Comparison of ENCODE assay signal across 19 cellular contexts in genomic region chr10:63605568-63605967, GRCh38.
DNase-seq lines count a peak whose midpoint lies in the region; TF ChIP-seq lines count a peak whose summit lies in the region.
"Had no signal": no experiment of that assay in that cellular context is flagged by ENCODE, and none has a peak within 500 bp of the region (broad histone marks: within the 10 kb centered on the region; RNA-seq: fewer than 3 reads in every experiment).

No MANE protein-coding gene starts in this region.

- no peaks in the 10 kb centered on the region for H3K4me1 Mint-ChIP-seq in endothelial cell (ENCODE audit: unreplicated experiment)

- no peaks in the 10 kb centered on the region for H3K79me2 ChIP-seq in Karpas-422 (ENCODE audit: low read length)

- TF ChIP-seq CTCF in astrocyte of the spinal cord (IDR thresholded peaks at IDR 0.05; ENCODE audit: low read depth, low read length) (no peak), endothelial cell (IDR thresholded peaks at IDR 0.05; ENCODE audit: unreplicated experiment) (no peak)

- no peak overlapping the region for H3K27ac ChIP-seq in Karpas-422 (ENCODE audit: low read length)
- H3K27ac ChIP-seq: BLaER1, right atrium auricular region, SJCRH30, VCaP had no signal

- no peaks in the 10 kb centered on the region for H3K9me3 Mint-ChIP-seq in endothelial cell (ENCODE audit: unreplicated experiment)
- H3K9me3 Mint-ChIP-seq: activated naive CD8-positive, alpha-beta T cell treated with anti-CD3 and anti-CD28 coated beads, Interleukin-2, amount 10 ng/mL, durations not matched to agents 7 days and 5 days; dendritic cell treated with granulocyte-macrophage colony-stimulating factor and Interleukin-4, amounts not matched to agents 40 ng/mL and 50 ng/mL, for 4 days; naive B cell; stimulated activated naive B cell treated with anti-CD40 and anti-IgM and Interleukin-4, amounts not matched to agents 10 μg/mL and 1 μg/mL and 100 μg/mL, for 72 hours had no signal

- H3K36me3 ChIP-seq in Karpas-422 (ENCODE audit: insufficient read depth, low read length) = no peaks in the 10 kb centered on the region
- H3K36me3 ChIP-seq: right atrium auricular region, SJCRH30 had no signal

- no peaks in the 10 kb centered on the region for H4K20me1 ChIP-seq in Karpas-422 (ENCODE audit: insufficient read depth, low read depth, low read length)
- H4K20me1 ChIP-seq: BLaER1 had no signal

- H3K4me3 Mint-ChIP-seq in endothelial cell (ENCODE audit: unreplicated experiment) = no peak overlapping the region
- H3K4me3 Mint-ChIP-seq: activated naive CD8-positive, alpha-beta T cell treated with anti-CD3 and anti-CD28 coated beads, Interleukin-2, amount 10 ng/mL, durations not matched to agents 7 days and 5 days; dendritic cell treated with granulocyte-macrophage colony-stimulating factor and Interleukin-4, amounts not matched to agents 40 ng/mL and 50 ng/mL, for 4 days; naive B cell; stimulated activated naive B cell treated with anti-CD40 and anti-IgM and Interleukin-4, amounts not matched to agents 10 μg/mL and 1 μg/mL and 100 μg/mL, for 72 hours had no signal

- H3K27me3 Mint-ChIP-seq in endothelial cell (ENCODE audit: unreplicated experiment) = no peaks in the 10 kb centered on the region
- H3K27me3 Mint-ChIP-seq: activated naive CD8-positive, alpha-beta T cell treated with anti-CD3 and anti-CD28 coated beads, Interleukin-2, amount 10 ng/mL, durations not matched to agents 7 days and 5 days; dendritic cell treated with granulocyte-macrophage colony-stimulating factor and Interleukin-4, amounts not matched to agents 40 ng/mL and 50 ng/mL, for 4 days; naive B cell; stimulated activated naive B cell treated with anti-CD40 and anti-IgM and Interleukin-4, amounts not matched to agents 10 μg/mL and 1 μg/mL and 100 μg/mL, for 72 hours had no signal

- no peak overlapping the region for H3K4me2 ChIP-seq in Karpas-422 (ENCODE audit: low read depth, low read length, poor library complexity, severe bottlenecking)
- H3K4me2 ChIP-seq: BLaER1 had no signal

- in situ Hi-C loops in astrocyte of the spinal cord (cut with HindIII; ENCODE audit: low sequenced_read_pairs) = no loop called here

- DNase-seq in DMS53 treated with DMSO at 0.1 percent for 48 hours (lab: John Stamatoyannopoulos, UW; ENCODE audit: unreplicated experiment) (peak; percentile 10), Karpas-422 (peak; percentile 37), astrocyte of the spinal cord (ENCODE audit: low read depth, low spot score) (peak; percentile 26), medulla oblongata (ENCODE audit: extremely low spot score) (peak; percentile 66), HCEC 1CT (no peak), erythroblast (lab: John Stamatoyannopoulos, UW) (no peak), endothelial cell (ENCODE audit: low spot score) (no peak), NCI-H1417 treated with DMSO at 0.1 percent for 48 hours (lab: John Stamatoyannopoulos, UW) (no peak)
- DNase-seq: activated naive CD8-positive, alpha-beta T cell treated with anti-CD3 and anti-CD28 coated beads, Interleukin-2, amount 10 ng/mL, durations not matched to agents 7 days and 5 days; kidney; naive B cell; NCI-H524 treated with DMSO at 0.1 percent for 48 hours; SJCRH30; stimulated activated CD4-positive, alpha-beta T cell treated with anti-CD3 and anti-CD28 coated beads, Interleukin-4, amount 100 ng/mL, for 4 hours; stimulated activated naive B cell treated with anti-CD40 and anti-IgM and Interleukin-4, amounts not matched to agents 10 μg/mL and 1 μg/mL and 100 μg/mL, for 72 hours had no signal

- H3K27me3 ChIP-seq in Karpas-422 (ENCODE audit: low read length) = no peaks in the 10 kb centered on the region
- H3K27me3 ChIP-seq: BLaER1, right atrium auricular region, SJCRH30 had no signal

- no peak overlapping the region for H3K27ac Mint-ChIP-seq in endothelial cell (ENCODE audit: unreplicated experiment)
- H3K27ac Mint-ChIP-seq: activated naive CD8-positive, alpha-beta T cell treated with anti-CD3 and anti-CD28 coated beads, Interleukin-2, amount 10 ng/mL, durations not matched to agents 7 days and 5 days; dendritic cell treated with granulocyte-macrophage colony-stimulating factor and Interleukin-4, amounts not matched to agents 40 ng/mL and 50 ng/mL, for 4 days; stimulated activated naive B cell treated with anti-CD40 and anti-IgM and Interleukin-4, amounts not matched to agents 10 μg/mL and 1 μg/mL and 100 μg/mL, for 72 hours had no signal

- no peak overlapping the region for H3K9ac ChIP-seq in Karpas-422 (ENCODE audit: low read length)
- H3K9ac ChIP-seq: BLaER1 had no signal

- H3K4me3 ChIP-seq in Karpas-422 (ENCODE audit: low read length) (no peak overlapping the region), astrocyte of the spinal cord (ENCODE audit: low read depth, low read length) (no peak overlapping the region)
- H3K4me3 ChIP-seq: BLaER1, right atrium auricular region, SJCRH30 had no signal

- H3K9me2 ChIP-seq in Karpas-422 (replicated peaks; ENCODE audit: insufficient read depth, low read length) = no peaks in the 10 kb centered on the region

- no peak overlapping the region for H2AFZ ChIP-seq in Karpas-422 (ENCODE audit: low read length)

- no peaks in the 10 kb centered on the region for H3K36me3 Mint-ChIP-seq in endothelial cell (ENCODE audit: low read depth, unreplicated experiment)
- H3K36me3 Mint-ChIP-seq: naive B cell had no signal

- H3K4me1 ChIP-seq in Karpas-422 (ENCODE audit: low read length) = peaks cover 44% of the 10 kb centered on the region
- H3K4me1 ChIP-seq: BLaER1, SJCRH30 had no signal

- H3K9me3 ChIP-seq in Karpas-422 (ENCODE audit: low read length) = no peaks in the 10 kb centered on the region
- H3K9me3 ChIP-seq: BLaER1, right atrium auricular region, SJCRH30 had no signal

- no peak for TF ChIP-seq POLR2A in erythroblast (IDR thresholded peaks at IDR 0.05; ENCODE audit: low read length)

Comparison
In these comparisons a context has a peak if more than half of its experiments do, and no peak if none do; other contexts are left out.
1. DNase-seq: peak in DMS53 treated with DMSO at 0.1 percent for 48 hours (single experiment), Karpas-422 (single experiment), astrocyte of the spinal cord (single experiment) and medulla oblongata (single experiment); none in HCEC 1CT (single experiment), erythroblast (0 of 2), endothelial cell (single experiment) and NCI-H1417 treated with DMSO at 0.1 percent for 48 hours (single experiment).